In genomic region chr5:158700997-158701391, GRCh38 we compare ENCODE assay signal across 17 cellular contexts.
DNase-seq lines count a peak whose midpoint lies in the region; ATAC-seq, FAIRE-seq and TF ChIP-seq lines count a peak whose summit lies in the region.
"Had no signal": no experiment of that assay in that cellular context is flagged by ENCODE, and none has a peak within 500 bp of the region (broad histone marks: within the 10 kb centered on the region; RNA-seq: fewer than 3 reads in every experiment).

No MANE protein-coding gene starts in this region.

- TF ChIP-seq EP300 in gastroesophageal sphincter (IDR thresholded peaks at IDR 0.05) (no peak), stomach (IDR thresholded peaks at IDR 0.05) (no peak)

- peak; percentile 16 for FAIRE-seq in GM12891 (lab: Jason Lieb, UNC)

- no peak for ATAC-seq in gastroesophageal sphincter
- ATAC-seq in GM21367 (IDR thresholded peaks at IDR 0.05; ENCODE audit: unreplicated experiment), result no peak
- ATAC-seq in GM19452 (IDR thresholded peaks at IDR 0.05; ENCODE audit: unreplicated experiment), result no peak
- ATAC-seq: activated CD8-positive, alpha-beta T cell treated with anti-CD3 and anti-CD28 coated beads for 36 hours; left lung; natural killer cell treated with Interleukin-12 subunit alpha and Interleukin-12 subunit beta and Interleukin-15 and Interleukin-18, amount 100 ng/mL, for 72 hours had no signal

- H3K27me3 ChIP-seq in gastroesophageal sphincter (peaks cover 4% of the 10 kb centered on the region), stomach (peaks cover 0 to 18% (median 0%) of the 10 kb centered on the region in 3 donors)
- H3K27me3 ChIP-seq: BE2C, left lung had no signal

- TF ChIP-seq POLR2A in GM12891 (IDR thresholded peaks at IDR 0.05; ENCODE audit: low read depth, low read length) (no peak), gastroesophageal sphincter (IDR thresholded peaks at IDR 0.05) (no peak), stomach (IDR thresholded peaks at IDR 0.05) (no peak)

- intact Hi-C loops in stomach (cut with DNase I; ENCODE audit: low total_unique reads), result no loop called here

- 93% methylated on average over 2 of the region's 5 CpGs; no CpG with 5 or more reads in 1 of the 2 donors for WGBS in gastroesophageal sphincter (ENCODE audit: low coverage in 1 of 2), 2 donors
- WGBS in stomach, 5 donors, result 66 to 82% (median 77%) methylated on average over 5 of the region's 5 CpGs

- no peak for TF ChIP-seq CTCF in gastroesophageal sphincter (IDR thresholded peaks at IDR 0.05)
- no peak for TF ChIP-seq CTCF in stomach (IDR thresholded peaks at IDR 0.05)

- H3K9me3 ChIP-seq in gastroesophageal sphincter, result no peaks in the 10 kb centered on the region
- no peaks in the 10 kb centered on the region for H3K9me3 ChIP-seq in stomach
- H3K9me3 ChIP-seq: BE2C, HAP-1, left lung had no signal

- H3K4me1 ChIP-seq in gastroesophageal sphincter, result peaks cover 0 to 24% (median 5%) of the 10 kb centered on the region in 3 donors
- peaks cover 0 to 6% (median 0%) of the 10 kb centered on the region in 4 donors for H3K4me1 ChIP-seq in stomach
- H3K4me1 ChIP-seq: HAP-1, left lung had no signal

- DNase-seq in GM12891 (ENCODE audit: insufficient read length, low spot score) (no peak), NCI-H1694 treated with DMSO at 0.1 percent for 48 hours (lab: John Stamatoyannopoulos, UW) (peak; percentile 37), stomach (no peak), UCSD-AML1 (lab: John Stamatoyannopoulos, UW; ENCODE audit: unreplicated experiment) (no peak), SW480 (ENCODE audit: low spot score) (no peak)
- DNase-seq: activated CD8-positive, alpha-beta T cell treated with anti-CD3 and anti-CD28 coated beads for 36 hours; BE2C; DMS153; dorsolateral prefrontal cortex; left lung; NCI-H1092 treated with DMSO at 0.1 percent for 48 hours; stimulated activated CD4-positive, alpha-beta T cell treated with anti-CD3 and anti-CD28 coated beads, Interleukin-2, amount 100 ng/mL, for 48 hours had no signal

- peak overlapping the region in 3 of 4 donors; percentile 26 to 58 (median 52) for H3K27ac ChIP-seq in gastroesophageal sphincter
- H3K27ac ChIP-seq in stomach, result peak overlapping the region in 3 of 5 donors; percentile 32 to 49 (median 42)
- H3K27ac ChIP-seq: left lung had no signal

- peaks cover 0 to 14% of the 10 kb centered on the region in 2 donors for H3K36me3 ChIP-seq in gastroesophageal sphincter
- no peaks in the 10 kb centered on the region for H3K36me3 ChIP-seq in stomach
- H3K36me3 ChIP-seq: HAP-1, left lung had no signal

- H3K4me3 ChIP-seq in gastroesophageal sphincter (no peak overlapping the region), stomach (no peak overlapping the region)
- H3K4me3 ChIP-seq: dorsolateral prefrontal cortex, HAP-1, left lung had no signal

TF ChIP-seq in GM12891, 5 proteins besides CTCF, POLR2A, EP300 and RAD21:
- TF ChIP-seq SPI1 (IDR thresholded peaks at IDR 0.05; ENCODE audit: low read depth, low read length) (peak; percentile 49), PAX5 (IDR thresholded peaks at IDR 0.05; ENCODE audit: insufficient read depth, low read length, severe bottlenecking) (no peak)
